Comparison of ENCODE assay signal across 8 cellular contexts in genomic region chr1:35642472-35642955, GRCh38. TPM values are rescaled to one million over a fixed set of nuclear protein-coding genes. Genes with fewer than 3 reads are reported as not detected.
DNase-seq lines count a peak whose midpoint lies in the region; ATAC-seq and TF ChIP-seq lines count a peak whose summit lies in the region.

No MANE protein-coding gene starts in this region.

- H3K9me3 ChIP-seq in esophagus squamous epithelium = no peaks in the 10 kb centered on the region

- H3K4me3 Mint-ChIP-seq in T-helper 1 cell treated with Interleukin-12 subunit alpha and Interleukin-12 subunit beta and Interleukin-4 antibody, amounts not matched to agents 30 μg/mL and 1 μg/mL, for 36 hours = peak overlapping the region; percentile 100

- peaks cover 0 to 41% (median 28%) of the 10 kb centered on the region in 3 donors for H3K4me1 ChIP-seq in esophagus squamous epithelium

- peaks cover 8% of the 10 kb centered on the region for H3K36me3 Mint-ChIP-seq in T-helper 1 cell treated with Interleukin-12 subunit alpha and Interleukin-12 subunit beta and Interleukin-4 antibody, amounts not matched to agents 30 μg/mL and 1 μg/mL, for 36 hours (ENCODE audit: low read depth)

- H3K27ac ChIP-seq in esophagus squamous epithelium (peak overlapping the region in 3 of 4 donors; percentile 86 to 97 (median 96)), skin epidermis (peak overlapping the region in 16 of 21 experiments; percentile 1 to 96 (median 88)), substantia nigra (ENCODE audit: low read depth, low read length, poor library complexity, severe bottlenecking) (no peak overlapping the region)

- intact Hi-C loops in esophagus squamous epithelium (cut with DNase I) = no loop called here

- 34 to 44% methylated on average over 14 of the region's 14 CpGs for WGBS in esophagus squamous epithelium, 2 donors

- DNase-seq in T-helper 1 cell (no peak), esophagus squamous epithelium (lab: John Stamatoyannopoulos, UW) (no peak), DMS153 treated with DMSO at 0.1 percent for 48 hours (lab: John Stamatoyannopoulos, UW; ENCODE audit: unreplicated experiment) (no peak), substantia nigra (lab: John Stamatoyannopoulos, UW) (no peak)

- TF ChIP-seq CTCF in esophagus squamous epithelium (IDR thresholded peaks at IDR 0.05) = no peak

- H3K9me3 Mint-ChIP-seq in T-helper 1 cell treated with Interleukin-12 subunit alpha and Interleukin-12 subunit beta and Interleukin-4 antibody, amounts not matched to agents 30 μg/mL and 1 μg/mL, for 36 hours = no peaks in the 10 kb centered on the region

- ATAC-seq in SK-N-SH treated with all-trans-retinoic acid at 6 μM for 48 hours (peak; percentile 27), HG03432 (IDR thresholded peaks at IDR 0.05; ENCODE audit: unreplicated experiment) (no peak)

- no peak for TF ChIP-seq POLR2A in esophagus squamous epithelium (IDR thresholded peaks at IDR 0.05)

- H3K36me3 ChIP-seq in esophagus squamous epithelium = no peaks in the 10 kb centered on the region

- H3K4me1 Mint-ChIP-seq in T-helper 1 cell treated with Interleukin-12 subunit alpha and Interleukin-12 subunit beta and Interleukin-4 antibody, amounts not matched to agents 30 μg/mL and 1 μg/mL, for 36 hours (ENCODE audit: low read depth) = peaks cover 27% of the 10 kb centered on the region

- H3K4me3 ChIP-seq in esophagus squamous epithelium = peak overlapping the region; percentile 59 to 94 (median 80)
- H3K4me3 ChIP-seq in skin epidermis = peak overlapping the region; percentile 73 to 96 (median 89)

- peaks cover 45% of the 10 kb centered on the region for H3K27me3 Mint-ChIP-seq in T-helper 1 cell treated with Interleukin-12 subunit alpha and Interleukin-12 subunit beta and Interleukin-4 antibody, amounts not matched to agents 30 μg/mL and 1 μg/mL, for 36 hours (ENCODE audit: low read depth)

- peaks cover 0 to 25% (median 0%) of the 10 kb centered on the region in 4 donors for H3K27me3 ChIP-seq in esophagus squamous epithelium

- H3K27ac Mint-ChIP-seq in T-helper 1 cell treated with Interleukin-12 subunit alpha and Interleukin-12 subunit beta and Interleukin-4 antibody, amounts not matched to agents 30 μg/mL and 1 μg/mL, for 36 hours = peak overlapping the region; percentile 99

TF ChIP-seq in SK-N-SH treated with all-trans-retinoic acid at 6 μM for 48 hours, 23 proteins besides CTCF, POLR2A, EP300 and RAD21:
- TF ChIP-seq ESRRG (CRISPR knock-in tag; IDR thresholded peaks at IDR 0.05) (no peak), GLIS3 (CRISPR knock-in tag; IDR thresholded peaks at IDR 0.05) (no peak), CSRNP3 (CRISPR knock-in tag; IDR thresholded peaks at IDR 0.05) (no peak), CSDC2 (CRISPR knock-in tag; IDR thresholded peaks at IDR 0.05) (no peak), ZNF565 (CRISPR knock-in tag; conservative IDR thresholded peaks at IDR 0.05; ENCODE audit: low read depth) (no peak), ZNF70 (CRISPR knock-in tag; IDR thresholded peaks at IDR 0.05) (no peak), TOX (CRISPR knock-in tag; IDR thresholded peaks at IDR 0.05; ENCODE audit: borderline replicate concordance) (no peak), ARNTL (CRISPR knock-in tag; IDR thresholded peaks at IDR 0.05; ENCODE audit: borderline replicate concordance, low read depth) (no peak), RARB (CRISPR knock-in tag; IDR thresholded peaks at IDR 0.05) (no peak), POU6F1 (CRISPR knock-in tag; IDR thresholded peaks at IDR 0.05; ENCODE audit: borderline replicate concordance, low read depth) (no peak), TCF4 (CRISPR knock-in tag; IDR thresholded peaks at IDR 0.05; ENCODE audit: borderline replicate concordance) (no peak), ZFP3 (CRISPR knock-in tag; IDR thresholded peaks at IDR 0.05) (no peak), ISL1 (CRISPR knock-in tag; IDR thresholded peaks at IDR 0.05) (no peak), SNAI2 (CRISPR knock-in tag; IDR thresholded peaks at IDR 0.05) (no peak), PPARA (CRISPR knock-in tag; IDR thresholded peaks at IDR 0.05; ENCODE audit: borderline replicate concordance) (no peak), PATZ1 (CRISPR knock-in tag; IDR thresholded peaks at IDR 0.05; ENCODE audit: borderline replicate concordance) (no peak), OSR1 (CRISPR knock-in tag; IDR thresholded peaks at IDR 0.05) (no peak), ZC3H10 (CRISPR knock-in tag; IDR thresholded peaks at IDR 0.05) (no peak)
- TF ChIP-seq, protein P1, sequence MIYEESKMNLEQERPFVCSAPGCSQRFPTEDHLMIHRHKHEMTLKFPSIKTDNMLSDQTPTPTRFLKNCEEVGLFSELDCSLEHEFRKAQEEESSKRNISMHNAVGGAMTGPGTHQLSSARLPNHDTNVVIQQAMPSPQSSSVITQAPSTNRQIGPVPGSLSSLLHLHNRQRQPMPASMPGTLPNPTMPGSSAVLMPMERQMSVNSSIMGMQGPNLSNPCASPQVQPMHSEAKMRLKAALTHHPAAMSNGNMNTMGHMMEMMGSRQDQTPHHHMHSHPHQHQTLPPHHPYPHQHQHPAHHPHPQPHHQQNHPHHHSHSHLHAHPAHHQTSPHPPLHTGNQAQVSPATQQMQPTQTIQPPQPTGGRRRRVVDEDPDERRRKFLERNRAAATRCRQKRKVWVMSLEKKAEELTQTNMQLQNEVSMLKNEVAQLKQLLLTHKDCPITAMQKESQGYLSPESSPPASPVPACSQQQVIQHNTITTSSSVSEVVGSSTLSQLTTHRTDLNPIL (CRISPR knock-in tag; IDR thresholded peaks at IDR 0.05; ENCODE audit: low read depth) = no peak

RNA-seq across cellular contexts. Expression of gene PSMB2, which starts 1.2 kb away (rescaled TPM):
- 10 to 100 TPM; 31.3 to 69.5 (median 39.9) TPM for total RNA-seq in esophagus squamous epithelium
